ENCODE assay signal across 1 cellular context in genomic region chr14:65222434-65222833, GRCh38.
TF ChIP-seq lines count a peak whose summit lies in the region.

No MANE protein-coding gene starts in this region.

TF ChIP-seq in K562, 482 proteins besides CTCF, POLR2A, EP300 and RAD21 (continued from another document and continues in another):
- TF ChIP-seq, protein P1, sequence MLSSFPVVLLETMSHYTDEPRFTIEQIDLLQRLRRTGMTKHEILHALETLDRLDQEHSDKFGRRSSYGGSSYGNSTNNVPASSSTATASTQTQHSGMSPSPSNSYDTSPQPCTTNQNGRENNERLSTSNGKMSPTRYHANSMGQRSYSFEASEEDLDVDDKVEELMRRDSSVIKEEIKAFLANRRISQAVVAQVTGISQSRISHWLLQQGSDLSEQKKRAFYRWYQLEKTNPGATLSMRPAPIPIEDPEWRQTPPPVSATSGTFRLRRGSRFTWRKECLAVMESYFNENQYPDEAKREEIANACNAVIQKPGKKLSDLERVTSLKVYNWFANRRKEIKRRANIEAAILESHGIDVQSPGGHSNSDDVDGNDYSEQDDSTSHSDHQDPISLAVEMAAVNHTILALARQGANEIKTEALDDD (IDR thresholded peaks at IDR 0.05): no peak
- TF ChIP-seq ZNF699 (CRISPR knock-in tag; IDR thresholded peaks at IDR 0.05; ENCODE audit: insufficient replicate concordance): no peak
- TF ChIP-seq TBL1XR1 (IDR thresholded peaks at IDR 0.05; ENCODE audit: low read length in 2 of 2): no peak
- no peak for TF ChIP-seq ATF1 (CRISPR knock-in tag; IDR thresholded peaks at IDR 0.05)
- TF ChIP-seq ATF1 (tag; IDR thresholded peaks at IDR 0.05): peak; percentile 29; the same call in 1 of the 2 replicates
- TF ChIP-seq TRIM25 (IDR thresholded peaks at IDR 0.05; ENCODE audit: borderline replicate concordance): no peak
- no peak for TF ChIP-seq ZSCAN32 (CRISPR knock-in tag; IDR thresholded peaks at IDR 0.05)
- TF ChIP-seq CBX8 (IDR thresholded peaks at IDR 0.05; ENCODE audit: borderline replicate concordance, extremely low read depth, low read depth, low read length, poor library complexity, severe bottlenecking): no peak
- TF ChIP-seq ATF7 (IDR thresholded peaks at IDR 0.05): no peak
- TF ChIP-seq KLF16 (IDR thresholded peaks at IDR 0.05): 0 out of 2 replicates have a peak, but pooled peaks have one; percentile 15
- TF ChIP-seq, protein P2, sequence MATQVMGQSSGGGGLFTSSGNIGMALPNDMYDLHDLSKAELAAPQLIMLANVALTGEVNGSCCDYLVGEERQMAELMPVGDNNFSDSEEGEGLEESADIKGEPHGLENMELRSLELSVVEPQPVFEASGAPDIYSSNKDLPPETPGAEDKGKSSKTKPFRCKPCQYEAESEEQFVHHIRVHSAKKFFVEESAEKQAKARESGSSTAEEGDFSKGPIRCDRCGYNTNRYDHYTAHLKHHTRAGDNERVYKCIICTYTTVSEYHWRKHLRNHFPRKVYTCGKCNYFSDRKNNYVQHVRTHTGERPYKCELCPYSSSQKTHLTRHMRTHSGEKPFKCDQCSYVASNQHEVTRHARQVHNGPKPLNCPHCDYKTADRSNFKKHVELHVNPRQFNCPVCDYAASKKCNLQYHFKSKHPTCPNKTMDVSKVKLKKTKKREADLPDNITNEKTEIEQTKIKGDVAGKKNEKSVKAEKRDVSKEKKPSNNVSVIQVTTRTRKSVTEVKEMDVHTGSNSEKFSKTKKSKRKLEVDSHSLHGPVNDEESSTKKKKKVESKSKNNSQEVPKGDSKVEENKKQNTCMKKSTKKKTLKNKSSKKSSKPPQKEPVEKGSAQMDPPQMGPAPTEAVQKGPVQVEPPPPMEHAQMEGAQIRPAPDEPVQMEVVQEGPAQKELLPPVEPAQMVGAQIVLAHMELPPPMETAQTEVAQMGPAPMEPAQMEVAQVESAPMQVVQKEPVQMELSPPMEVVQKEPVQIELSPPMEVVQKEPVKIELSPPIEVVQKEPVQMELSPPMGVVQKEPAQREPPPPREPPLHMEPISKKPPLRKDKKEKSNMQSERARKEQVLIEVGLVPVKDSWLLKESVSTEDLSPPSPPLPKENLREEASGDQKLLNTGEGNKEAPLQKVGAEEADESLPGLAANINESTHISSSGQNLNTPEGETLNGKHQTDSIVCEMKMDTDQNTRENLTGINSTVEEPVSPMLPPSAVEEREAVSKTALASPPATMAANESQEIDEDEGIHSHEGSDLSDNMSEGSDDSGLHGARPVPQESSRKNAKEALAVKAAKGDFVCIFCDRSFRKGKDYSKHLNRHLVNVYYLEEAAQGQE (CRISPR knock-in tag; IDR thresholded peaks at IDR 0.05; ENCODE audit: low read depth): no peak
- no peak for TF ChIP-seq ZBTB8A (IDR thresholded peaks at IDR 0.05; ENCODE audit: partially characterized antibody)
- TF ChIP-seq E2F6 (IDR thresholded peaks at IDR 0.05; ENCODE audit: borderline replicate concordance in 1 of 2, extremely low read depth in 1 of 2, insufficient read depth in 1 of 2, insufficient read length in 1 of 2, low read depth in 1 of 2, low read length in 1 of 2, poor library complexity in 1 of 2, severe bottlenecking in 1 of 2): no peak
- no peak for TF ChIP-seq ZNF318 (IDR thresholded peaks at IDR 0.05; ENCODE audit: borderline replicate concordance in 1 of 2, low read depth in 1 of 2)
- no peak for TF ChIP-seq SIN3B (IDR thresholded peaks at IDR 0.05; ENCODE audit: low read depth)
- TF ChIP-seq, protein P3, sequence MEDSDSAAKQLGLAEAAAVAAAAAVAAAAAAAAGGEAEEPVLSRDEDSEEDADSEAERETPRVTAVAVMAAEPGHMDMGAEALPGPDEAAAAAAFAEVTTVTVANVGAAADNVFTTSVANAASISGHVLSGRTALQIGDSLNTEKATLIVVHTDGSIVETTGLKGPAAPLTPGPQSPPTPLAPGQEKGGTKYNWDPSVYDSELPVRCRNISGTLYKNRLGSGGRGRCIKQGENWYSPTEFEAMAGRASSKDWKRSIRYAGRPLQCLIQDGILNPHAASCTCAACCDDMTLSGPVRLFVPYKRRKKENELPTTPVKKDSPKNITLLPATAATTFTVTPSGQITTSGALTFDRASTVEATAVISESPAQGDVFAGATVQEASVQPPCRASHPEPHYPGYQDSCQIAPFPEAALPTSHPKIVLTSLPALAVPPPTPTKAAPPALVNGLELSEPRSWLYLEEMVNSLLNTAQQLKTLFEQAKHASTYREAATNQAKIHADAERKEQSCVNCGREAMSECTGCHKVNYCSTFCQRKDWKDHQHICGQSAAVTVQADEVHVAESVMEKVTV (CRISPR knock-in tag; IDR thresholded peaks at IDR 0.05): 0 out of 2 replicates have a peak, but pooled peaks have one; percentile 47
- no peak for TF ChIP-seq ESRRB (CRISPR knock-in tag; IDR thresholded peaks at IDR 0.05; ENCODE audit: borderline replicate concordance)
- TF ChIP-seq NEUROD1 (IDR thresholded peaks at IDR 0.05; ENCODE audit: borderline replicate concordance, low read depth, low read length, partially characterized antibody): no peak
- TF ChIP-seq CREB3L1 (IDR thresholded peaks at IDR 0.05; ENCODE audit: borderline replicate concordance, low read depth): peak; percentile 83
- no peak for TF ChIP-seq GTF2A2 (tag; IDR thresholded peaks at IDR 0.05)
- TF ChIP-seq ZNF551 (CRISPR knock-in tag; IDR thresholded peaks at IDR 0.05): no peak
- no peak for TF ChIP-seq STAT6 (CRISPR knock-in tag; IDR thresholded peaks at IDR 0.05)
- no peak for TF ChIP-seq PPARD (CRISPR knock-in tag; IDR thresholded peaks at IDR 0.05)
- TF ChIP-seq E2F3 (CRISPR knock-in tag; IDR thresholded peaks at IDR 0.05): no peak
- TF ChIP-seq MNT (conservative IDR thresholded peaks at IDR 0.05): no peak
- TF ChIP-seq GTF2E2 (tag; IDR thresholded peaks at IDR 0.05): no peak
- TF ChIP-seq, protein P4, sequence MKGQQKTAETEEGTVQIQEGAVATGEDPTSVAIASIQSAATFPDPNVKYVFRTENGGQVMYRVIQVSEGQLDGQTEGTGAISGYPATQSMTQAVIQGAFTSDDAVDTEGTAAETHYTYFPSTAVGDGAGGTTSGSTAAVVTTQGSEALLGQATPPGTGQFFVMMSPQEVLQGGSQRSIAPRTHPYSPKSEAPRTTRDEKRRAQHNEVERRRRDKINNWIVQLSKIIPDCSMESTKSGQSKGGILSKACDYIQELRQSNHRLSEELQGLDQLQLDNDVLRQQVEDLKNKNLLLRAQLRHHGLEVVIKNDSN (CRISPR knock-in tag; IDR thresholded peaks at IDR 0.05): no peak
- TF ChIP-seq MAZ (CRISPR knock-in tag; conservative IDR thresholded peaks at IDR 0.05 in 1 of 2, IDR thresholded peaks at IDR 0.05 in 1 of 2): peak in 1 of 2 experiments; percentile 39; a peak in 1 of 4 replicates
- TF ChIP-seq ZFX (CRISPR knock-in tag; IDR thresholded peaks at IDR 0.05): no peak
- no peak for TF ChIP-seq SMARCC2 (IDR thresholded peaks at IDR 0.05; ENCODE audit: low read depth)
- no peak for TF ChIP-seq ARNT (IDR thresholded peaks at IDR 0.05)
